Comparison of ENCODE assay signal across 9 cellular contexts in genomic region chr10:46911151-46911876, GRCh38. TPM values are rescaled to one million over a fixed set of nuclear protein-coding genes. Genes with fewer than 3 reads are reported as not detected.
DNase-seq lines count a peak whose midpoint lies in the region; ATAC-seq, FAIRE-seq and TF ChIP-seq lines count a peak whose summit lies in the region.
"Not testable (repeated sequence)": the region's sequence is repeated elsewhere in the genome, so short reads cannot be mapped to it uniquely, and the experiment has no call there.
"Had no signal": no experiment of that assay in that cellular context is flagged by ENCODE, and none has a peak within 500 bp of the region (broad histone marks: within the 10 kb centered on the region; RNA-seq: fewer than 3 reads in every experiment).

PTPN20 (plus strand) TSS chr10:46911428; CDS start chr10:46932500, 21,072 bp downstream.

- not testable (repeated sequence) for H3K4me1 Mint-ChIP-seq in IgD-negative memory B cell; activated CD8-positive, alpha-beta T cell treated with anti-CD3 and anti-CD28 coated beads, Interleukin-2, amount 10 ng/mL, durations not matched to agents 7 days and 5 days (ENCODE audit: low read depth)

- CTCF ChIA-PET in activated CD8-positive, alpha-beta T cell treated with anti-CD3 and anti-CD28 coated beads, Interleukin-2, amount 10 ng/mL, durations not matched to agents 7 days and 5 days (lab: Charles Lee) = not testable (repeated sequence)

- ATAC-seq in GM18907 (IDR thresholded peaks at IDR 0.05; ENCODE audit: unreplicated experiment) (peak; percentile 67), gastroesophageal sphincter (peak; percentile 73)
- peak; percentile 47 for ATAC-seq in activated CD8-positive, alpha-beta T cell treated with anti-CD3 and anti-CD28 coated beads, Interleukin-2, amount 10 ng/mL, durations not matched to agents 7 days and 5 days

- WGBS in gastroesophageal sphincter (ENCODE audit: low coverage in 1 of 2), 2 donors = no CpG with 5 or more reads among the region's 50 CpGs

- H3K27ac ChIP-seq in gastroesophageal sphincter = not testable (repeated sequence)

- not testable (repeated sequence) for H3K36me3 Mint-ChIP-seq in IgD-negative memory B cell; activated CD8-positive, alpha-beta T cell treated with anti-CD3 and anti-CD28 coated beads, Interleukin-2, amount 10 ng/mL, durations not matched to agents 7 days and 5 days (ENCODE audit: low read depth)

- not testable (repeated sequence) for TF ChIP-seq EP300 in gastroesophageal sphincter (IDR thresholded peaks at IDR 0.05)

- H3K27me3 ChIP-seq in bronchial epithelial cell (ENCODE audit: control insufficient read depth, insufficient read depth, low read length); gastroesophageal sphincter: not testable (repeated sequence)

- H3K36me3 ChIP-seq in bronchial epithelial cell (ENCODE audit: control insufficient read depth, insufficient read depth, low read length); gastroesophageal sphincter: not testable (repeated sequence)

- H3K4me1 ChIP-seq in gastroesophageal sphincter = not testable (repeated sequence)

- peak within 1 kb of the TSS in 2 of 3 donors; percentile 74 to 83 for H3K27ac Mint-ChIP-seq in IgD-negative memory B cell
- H3K27ac Mint-ChIP-seq in activated CD8-positive, alpha-beta T cell treated with anti-CD3 and anti-CD28 coated beads, Interleukin-2, amount 10 ng/mL, durations not matched to agents 7 days and 5 days = not testable (repeated sequence)

- H3K27me3 Mint-ChIP-seq in IgD-negative memory B cell; activated CD8-positive, alpha-beta T cell treated with anti-CD3 and anti-CD28 coated beads, Interleukin-2, amount 10 ng/mL, durations not matched to agents 7 days and 5 days (ENCODE audit: low read depth): not testable (repeated sequence)

- DNase-seq in ACHN = peak; percentile 60
- DNase-seq in activated CD8-positive, alpha-beta T cell treated with anti-CD3 and anti-CD28 coated beads, Interleukin-2, amount 10 ng/mL, durations not matched to agents 7 days and 5 days = not testable (repeated sequence)
- peak; percentile 3 for DNase-seq in bronchial epithelial cell (ENCODE audit: low read depth)
- peak; percentile 2 for DNase-seq in middle frontal gyrus (ENCODE audit: extremely low spot score, low spot score)
- peak; percentile 20 for DNase-seq in stimulated activated CD4-positive, alpha-beta T cell treated with anti-CD3 and anti-CD28 coated beads, Interleukin-15, amount 100 ng/mL, for 24 hours

- not testable (repeated sequence) for H3K4me3 ChIP-seq in bronchial epithelial cell (ENCODE audit: low read depth, low read length)
- peak within 1 kb of the TSS in 1 of 2 donors; percentile 30 for H3K4me3 ChIP-seq in gastroesophageal sphincter

- not testable (repeated sequence) for H3K9me3 ChIP-seq in gastroesophageal sphincter

- H3K4me3 Mint-ChIP-seq in IgD-negative memory B cell = peak within 1 kb of the TSS in 3 of 4 donors; percentile 66 to 86 (median 74)
- H3K4me3 Mint-ChIP-seq in activated CD8-positive, alpha-beta T cell treated with anti-CD3 and anti-CD28 coated beads, Interleukin-2, amount 10 ng/mL, durations not matched to agents 7 days and 5 days = not testable (repeated sequence)

- H3K9me3 Mint-ChIP-seq in IgD-negative memory B cell; activated CD8-positive, alpha-beta T cell treated with anti-CD3 and anti-CD28 coated beads, Interleukin-2, amount 10 ng/mL, durations not matched to agents 7 days and 5 days (ENCODE audit: insufficient read depth): not testable (repeated sequence)

- not testable (repeated sequence) for FAIRE-seq in bronchial epithelial cell (lab: Jason Lieb, UNC)

- TF ChIP-seq CTCF in bronchial epithelial cell (IDR thresholded peaks at IDR 0.05; ENCODE audit: insufficient read depth, low read length, severe bottlenecking); gastroesophageal sphincter (IDR thresholded peaks at IDR 0.05): not testable (repeated sequence)

- not testable (repeated sequence) for TF ChIP-seq POLR2A in gastroesophageal sphincter (IDR thresholded peaks at IDR 0.05)

- POLR2A ChIA-PET in activated CD8-positive, alpha-beta T cell treated with anti-CD3 and anti-CD28 coated beads, Interleukin-2, amount 10 ng/mL, durations not matched to agents 7 days and 5 days (lab: Charles Lee) = not testable (repeated sequence)

- in situ Hi-C loops in ACHN (cut with HindIII; ENCODE audit: low pct_ligation_motif_present, low pct_unique_long_range_greater_than_20kb, low sequenced_read_pairs) = not testable (repeated sequence)

RNA-seq across cellular contexts. Expression of gene PTPN20, which starts in this region (rescaled TPM):
- 1.4 TPM for polyA plus RNA-seq in IgD-negative memory B cell
- not detected for total RNA-seq in activated CD8-positive, alpha-beta T cell treated with anti-CD3 and anti-CD28 coated beads, Interleukin-2, amount 10 ng/mL, durations not matched to agents 7 days and 5 days
- total RNA-seq in bronchial epithelial cell (2.1 and 2.9 TPM in 2 replicates), gastroesophageal sphincter (1 to 10 TPM in 3 of 4 donors, under 1 TPM in 1; 0.94 to 9.5 (median 2.8) TPM)
- total RNA-seq: mesothelial cell of epicardium had no signal

Comparison
In these comparisons a context has a peak if more than half of its experiments do, and no peak if none do; other contexts are left out.
1. Peak in ATAC-seq in activated CD8-positive, alpha-beta T cell treated with anti-CD3 and anti-CD28 coated beads, Interleukin-2, amount 10 ng/mL, durations not matched to agents 7 days and 5 days; RNA of the gene not detected or under 1 TPM.